8 cellular contexts compared by ENCODE assay signal in the genomic region with DNA sequence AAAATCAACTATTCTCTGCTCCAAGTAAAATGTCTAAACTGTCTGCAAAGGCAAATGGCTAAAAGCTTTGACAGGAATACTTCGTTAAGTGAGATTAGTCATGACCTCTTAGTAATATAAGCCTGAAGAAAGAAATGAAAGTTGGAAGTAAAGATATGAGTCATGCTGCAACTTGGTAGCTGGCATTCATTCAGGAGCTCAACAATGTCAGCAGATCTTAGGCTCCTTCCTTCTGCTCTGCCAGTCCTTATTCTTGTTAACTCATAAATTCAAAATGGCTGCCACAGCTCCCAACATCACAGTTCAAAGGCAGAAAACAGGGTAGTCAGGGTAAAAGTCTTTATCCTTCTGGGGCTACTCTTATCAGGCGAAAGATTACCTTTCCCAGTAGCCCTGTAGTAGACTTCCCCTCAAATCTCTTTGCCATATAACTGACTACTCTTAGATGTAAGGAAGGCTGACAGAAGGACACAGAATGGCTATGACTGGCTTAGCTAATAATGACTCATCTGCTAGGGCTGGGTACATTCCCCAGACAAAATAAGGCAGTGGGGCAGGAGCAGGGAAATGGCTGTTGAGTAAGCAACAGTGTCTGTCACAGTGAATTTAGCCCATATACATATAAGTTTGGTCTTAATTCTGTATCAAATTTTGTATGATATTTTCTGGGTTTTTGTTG. TPM values are rescaled to one million over a fixed set of nuclear protein-coding genes. Genes with fewer than 3 reads are reported as not detected.
DNase-seq lines count a peak whose midpoint lies in the region; ATAC-seq and TF ChIP-seq lines count a peak whose summit lies in the region.

No MANE protein-coding gene starts in this region.

- H3K27me3 Mint-ChIP-seq in MCF 10A (ENCODE audit: insufficient read depth, unreplicated experiment): no peaks in the 10 kb centered on the region

- H3K9me3 Mint-ChIP-seq in MCF 10A (ENCODE audit: unreplicated experiment): no peaks in the 10 kb centered on the region

- no peak for TF ChIP-seq POLR2A in breast epithelium (IDR thresholded peaks at IDR 0.05)
- no peak for TF ChIP-seq POLR2A in testis (IDR thresholded peaks at IDR 0.05)

- H3K36me3 ChIP-seq in breast epithelium: no peaks in the 10 kb centered on the region
- no peaks in the 10 kb centered on the region for H3K36me3 ChIP-seq in mucosa of descending colon (ENCODE audit: low read depth)
- no peaks in the 10 kb centered on the region for H3K36me3 ChIP-seq in testis (ENCODE audit: low read depth, missing control alignments)

- H3K9me3 ChIP-seq in breast epithelium (no peaks in the 10 kb centered on the region), mucosa of descending colon (no peaks in the 10 kb centered on the region), testis (no peaks in the 10 kb centered on the region)

- H3K36me3 Mint-ChIP-seq in MCF 10A (ENCODE audit: insufficient read depth, unreplicated experiment): no peaks in the 10 kb centered on the region

- TSS peak; percentile 87 for BruUV-seq in MCF 10A (replicated peaks; lab: Mats Ljungman, UMichigan)

- H3K4me3 ChIP-seq in breast epithelium (no peak overlapping the region), mucosa of descending colon (no peak overlapping the region), testis (no peak overlapping the region)

- no peaks in the 10 kb centered on the region for H3K4me1 ChIP-seq in breast epithelium
- H3K4me1 ChIP-seq in mucosa of descending colon (ENCODE audit: low read depth): no peaks in the 10 kb centered on the region
- H3K4me1 ChIP-seq in testis: no peaks in the 10 kb centered on the region

- TF ChIP-seq CTCF in MCF 10A (IDR thresholded peaks at IDR 0.05; ENCODE audit: unreplicated experiment) (no peak), breast epithelium (IDR thresholded peaks at IDR 0.05) (no peak), mucosa of descending colon (IDR thresholded peaks at IDR 0.05) (no peak), testis (IDR thresholded peaks at IDR 0.05) (no peak)

- H3K27me3 ChIP-seq in breast epithelium: no peaks in the 10 kb centered on the region
- H3K27me3 ChIP-seq in testis: no peaks in the 10 kb centered on the region

- CTCF ChIA-PET in MCF 10A (lab: Yijun Ruan, JAX): interaction anchor here (0.8 to 1.4 kb wide), 8 partner anchors 10 to 162 kb away, joined by 3 to 9 read pairs (median 4); a partner anchor contains a TSS

- H3K27ac ChIP-seq in breast epithelium: no peak overlapping the region
- no peak overlapping the region for H3K27ac ChIP-seq in testis

- H3K4me3 Mint-ChIP-seq in MCF 10A (ENCODE audit: unreplicated experiment): peak overlapping the region; percentile 46

- peaks cover 29% of the 10 kb centered on the region for H3K4me1 Mint-ChIP-seq in MCF 10A (ENCODE audit: insufficient read depth, unreplicated experiment)

- intact Hi-C loops in MCF 10A (cut with micrococcal nuclease) (loop anchor here (1.0 kb wide), 1 partner anchor 22 kb away; no protein-coding TSS in a partner anchor), breast epithelium (cut with DNase I; ENCODE audit: low total_unique reads) (no loop called here), mucosa of descending colon (cut with DNase I, micrococcal nuclease) (no loop called here), testis (cut with DNase I; ENCODE audit: low total_unique reads) (no loop called here)

- peak overlapping the region; percentile 74 for H3K27ac Mint-ChIP-seq in MCF 10A (ENCODE audit: low read depth, unreplicated experiment)

- DNase-seq in MCF 10A (ENCODE audit: unreplicated experiment): peak; percentile 94
- no peak for DNase-seq in breast epithelium (ENCODE audit: low spot score in 2 of 2)
- DNase-seq in NOMO-1 (lab: John Stamatoyannopoulos, UW; ENCODE audit: unreplicated experiment in 2 of 2): peak; percentile 62 to 93
- DNase-seq in brain pericyte (ENCODE audit: low read depth, low spot score): peak; percentile 71
- DNase-seq in mucosa of descending colon: peak in 1 of 3 donors; percentile 29
- DNase-seq in OCI-M2 (lab: John Stamatoyannopoulos, UW; ENCODE audit: unreplicated experiment): no peak
- DNase-seq in testis: no peak

- 69 to 88% methylated on average over 2 of the region's 2 CpGs for WGBS in testis, 2 donors

- POLR2A ChIA-PET in MCF 10A (lab: Yijun Ruan, JAX): interaction anchor here (0.6 to 6.4 kb wide), 26 partner anchors 10 to 320 kb away, joined by 3 to 145 read pairs (median 4); a partner anchor contains a TSS

- ATAC-seq in HG02840 (IDR thresholded peaks at IDR 0.05; ENCODE audit: low FRiP score, unreplicated experiment): peak; percentile 86
- peak; percentile 93 for ATAC-seq in mucosa of descending colon

RNA-seq across cellular contexts. Expression of a gene that starts 24.4 kb away (rescaled TPM):
- total RNA-seq in MCF 10A (2022) (96.2 and 101 TPM in 2 replicates), breast epithelium (10 to 100 TPM; 57.0 to 86.1 (median 66.1) TPM), mucosa of descending colon (10 to 100 TPM; 70.3 to 85.1 (median 85.1) TPM), testis (100 to 1,000 TPM; 109 to 128 TPM)
- 139 TPM for polyA plus RNA-seq in testis (ENCODE audit: insufficient read depth, low read depth, low replicate concordance)

RNA-seq across cellular contexts. Expression of a gene that starts 31.3 kb away (rescaled TPM):
- total RNA-seq in MCF 10A (2022) (12.5 and 22.4 TPM in 2 replicates), breast epithelium (10 to 100 TPM in 2 of 3 donors, 1 to 10 TPM in 1; 8.5 to 42.1 (median 27.2) TPM), mucosa of descending colon (10 to 100 TPM; 20.6 to 62.0 (median 45.8) TPM), testis (10 to 100 TPM; 23.8 to 37.4 TPM)
- 67.2 TPM for polyA plus RNA-seq in testis (ENCODE audit: insufficient read depth, low read depth, low replicate concordance)

RNA-seq across cellular contexts. Expression of a gene that starts 55.3 kb away (rescaled TPM):
- total RNA-seq in MCF 10A (2022) (not detected in 2 replicates), breast epithelium (not detected), mucosa of descending colon (not detected), testis (1 to 10 TPM; 2.1 to 3.4 TPM)
- 31.7 TPM for polyA plus RNA-seq in testis (ENCODE audit: insufficient read depth, low read depth, low replicate concordance)

Comparison
In these comparisons a context has a peak if more than half of its experiments do, and no peak if none do; other contexts are left out.
1. DNase-seq: peak in MCF 10A (single experiment), NOMO-1 (2 of 2) and brain pericyte (single experiment); none in breast epithelium (0 of 2), OCI-M2 (single experiment) and testis (single experiment).